In genomic region chr1:29304025-29304684, GRCh38 we compare ENCODE assay signal across 1 cellular context.
TF ChIP-seq lines count a peak whose summit lies in the region.

No MANE protein-coding gene starts in this region.

TF ChIP-seq in H1, 55 proteins besides CTCF, POLR2A, EP300 and RAD21 (continued from another document):
- TF ChIP-seq JUN (IDR thresholded peaks at IDR 0.05; ENCODE audit: low read depth, low read length) (no peak), NRF1 (IDR thresholded peaks at IDR 0.05; ENCODE audit: low read depth, low read length) (no peak)
